18 cellular contexts compared by ENCODE assay signal in genomic region chr11:14872032-14872431, GRCh38. TPM values are rescaled to one million over a fixed set of nuclear protein-coding genes. Genes with fewer than 3 reads are reported as not detected.
A peak's percentile ranks its signal among the peaks of the same experiment; 100 is the strongest.
DNase-seq lines count a peak whose midpoint lies in the region; ATAC-seq, FAIRE-seq and TF ChIP-seq lines count a peak whose summit lies in the region.
"Had no signal": no experiment of that assay in that cellular context is flagged by ENCODE, and none has a peak within 500 bp of the region (broad histone marks: within the 10 kb centered on the region; RNA-seq: fewer than 3 reads in every experiment).

No MANE protein-coding gene starts in this region.

- H3K36me3 Mint-ChIP-seq in activated CD4-positive, alpha-beta T cell treated with anti-CD3 and anti-CD28 coated beads for 36 hours (ENCODE audit: low read depth), result peaks cover 37% of the 10 kb centered on the region
- peaks cover 51% of the 10 kb centered on the region for H3K36me3 Mint-ChIP-seq in CD4-positive, CD25-positive, alpha-beta regulatory T cell

- H3K27ac Mint-ChIP-seq in activated CD4-positive, alpha-beta T cell treated with anti-CD3 and anti-CD28 coated beads for 36 hours, result peak overlapping the region; percentile 70
- H3K27ac Mint-ChIP-seq in CD4-positive, CD25-positive, alpha-beta regulatory T cell, result peak overlapping the region in 2 of 3 donors; percentile 2 to 32
- H3K27ac Mint-ChIP-seq: HFFc6 had no signal

- H3K4me3 Mint-ChIP-seq in activated CD4-positive, alpha-beta T cell treated with anti-CD3 and anti-CD28 coated beads for 36 hours, result no peak overlapping the region
- H3K4me3 Mint-ChIP-seq in CD4-positive, CD25-positive, alpha-beta regulatory T cell, result no peak overlapping the region
- H3K4me3 Mint-ChIP-seq: HFFc6 had no signal

- no peaks in the 10 kb centered on the region for H3K4me1 ChIP-seq in CD4-positive, CD25-positive, alpha-beta regulatory T cell (ENCODE audit: control insufficient read depth, insufficient read depth, low read length, poor library complexity, severe bottlenecking)
- H3K4me1 ChIP-seq in K562 (replicated peaks in 1 of 2; ENCODE audit: control insufficient read depth in 2 of 2, insufficient read depth in 2 of 2, low read length in 2 of 2), result no peaks in the 10 kb centered on the region
- H3K4me1 ChIP-seq: BLaER1 treated with 17β-estradiol and CSF1 and Interleukin-3, amounts not matched to agents 10 nM and 100 nM had no signal

- no peak for DNase-seq in activated CD4-positive, alpha-beta T cell treated with anti-CD3 and anti-CD28 coated beads for 36 hours
- DNase-seq in activated CD4-positive, alpha-beta T cell treated with anti-CD3 and anti-CD28 coated beads for 1 hour, result no peak
- no peak for DNase-seq in CD4-positive, CD25-positive, alpha-beta regulatory T cell
- DNase-seq in SK-N-MC (ENCODE audit: low read depth, low spot score) (no peak), K562 (ENCODE audit: extremely low read depth in 1 of 4, low spot score in 3 of 4) (no peak), left ventricle myocardium superior (no peak), SW480 (ENCODE audit: low spot score) (no peak), EL (no peak)
- DNase-seq: HFFc6, NCI-H1048, NCI-H146, NCI-H2081, NCI-H510A treated with DMSO at 0.1 percent for 48 hours, NCI-H82, PC-9 had no signal

- no peak overlapping the region for H3K27ac ChIP-seq in CD4-positive, CD25-positive, alpha-beta regulatory T cell (ENCODE audit: insufficient read depth, low read length, poor library complexity, severe bottlenecking)
- peak overlapping the region; percentile 52 for H3K27ac ChIP-seq in SK-N-MC
- no peak overlapping the region for H3K27ac ChIP-seq in K562 (ENCODE audit: extremely low read depth, low read depth, low read length)
- H3K27ac ChIP-seq: BLaER1 treated with 17β-estradiol and CSF1 and Interleukin-3, amounts not matched to agents 10 nM and 100 nM; PC-9 had no signal

- H3K9me3 Mint-ChIP-seq in activated CD4-positive, alpha-beta T cell treated with anti-CD3 and anti-CD28 coated beads for 36 hours (ENCODE audit: low read depth), result no peaks in the 10 kb centered on the region
- H3K9me3 Mint-ChIP-seq in CD4-positive, CD25-positive, alpha-beta regulatory T cell, result peaks cover 0 to 2% (median 0%) of the 10 kb centered on the region in 7 donors
- H3K9me3 Mint-ChIP-seq: HFFc6 had no signal

- no peak overlapping the region for H3K4me3 ChIP-seq in CD4-positive, CD25-positive, alpha-beta regulatory T cell (ENCODE audit: low read depth, low read length)
- H3K4me3 ChIP-seq in SK-N-MC (no peak overlapping the region), K562 (no peak overlapping the region)
- H3K4me3 ChIP-seq: BLaER1 treated with 17β-estradiol and CSF1 and Interleukin-3, amounts not matched to agents 10 nM and 100 nM; PC-9 had no signal

- H3K36me3 ChIP-seq in CD4-positive, CD25-positive, alpha-beta regulatory T cell (ENCODE audit: control insufficient read depth, insufficient read depth, low read length), result peaks cover 71% of the 10 kb centered on the region
- H3K36me3 ChIP-seq in SK-N-MC (ENCODE audit: insufficient read depth, low read length) (peaks cover 7% of the 10 kb centered on the region; the same call in 1 of the 2 replicates), K562 (ENCODE audit: control insufficient read depth, insufficient read depth, low read length) (peaks cover 42% of the 10 kb centered on the region; the same call in 2 of the 3 replicates)

- POLR2A ChIA-PET in activated CD4-positive, alpha-beta T cell treated with anti-CD3 and anti-CD28 coated beads for 36 hours (lab: Charles Lee), result interaction anchor here (0.5 kb wide), 1 partner anchor 170 kb away, joined by 3 read pairs; no protein-coding TSS in a partner anchor
- POLR2A ChIA-PET in K562 (lab: Yijun Ruan, JAX), result interaction anchor here (1.2 to 1.4 kb wide), 2 partner anchors 12 to 19 kb away, joined by 3 to 8 read pairs; partner anchors contain the start of gene CYP2R1

- no peak overlapping the region for H3K4me2 ChIP-seq in K562 (ENCODE audit: insufficient read depth, low read length)
- H3K4me2 ChIP-seq: BLaER1 treated with 17β-estradiol and CSF1 and Interleukin-3, amounts not matched to agents 10 nM and 100 nM; PC-9 had no signal

- H4K20me1 ChIP-seq in K562 (replicated peaks; ENCODE audit: control insufficient read depth, insufficient read depth, low read length), result no peaks in the 10 kb centered on the region

- no peaks in the 10 kb centered on the region for H3K27me3 ChIP-seq in CD4-positive, CD25-positive, alpha-beta regulatory T cell (ENCODE audit: control insufficient read depth, insufficient read depth, low read length)
- H3K27me3 ChIP-seq in K562 (ENCODE audit: control insufficient read depth in 2 of 2, insufficient read depth in 2 of 2, low read length in 2 of 2), result no peaks in the 10 kb centered on the region
- H3K27me3 ChIP-seq: BLaER1 treated with 17β-estradiol and CSF1 and Interleukin-3, amounts not matched to agents 10 nM and 100 nM had no signal

- H2AFZ ChIP-seq in K562 (ENCODE audit: low read depth, low read length), result no peak overlapping the region
- H2AFZ ChIP-seq: PC-9 had no signal

- no peak for TF ChIP-seq CTCF in K562 (IDR thresholded peaks at IDR 0.05 in 2 of 3, conservative IDR thresholded peaks at IDR 0.05 in 1 of 3; ENCODE audit: insufficient read depth in 2 of 3, low read depth in 1 of 3, low read length in 3 of 3)

- no peak for FAIRE-seq in K562 (lab: Jason Lieb, UNC)
- FAIRE-seq: A204.1, H54 had no signal

- no peaks in the 10 kb centered on the region for H3K9me3 ChIP-seq in CD4-positive, CD25-positive, alpha-beta regulatory T cell (ENCODE audit: control insufficient read depth in 2 of 2, low read length in 2 of 2)
- no peaks in the 10 kb centered on the region for H3K9me3 ChIP-seq in SK-N-MC (ENCODE audit: low read depth, low read length)
- H3K9me3 ChIP-seq in K562 (replicated peaks; ENCODE audit: control insufficient read depth, insufficient read depth, low read depth, low read length), result no peaks in the 10 kb centered on the region
- H3K9me3 ChIP-seq: BLaER1 treated with 17β-estradiol and CSF1 and Interleukin-3, amounts not matched to agents 10 nM and 100 nM had no signal

- H3K79me2 ChIP-seq in K562 (ENCODE audit: control insufficient read depth, insufficient read depth, low read length), result no peaks in the 10 kb centered on the region

- intact Hi-C loops in activated CD4-positive, alpha-beta T cell treated with anti-CD3 and anti-CD28 coated beads for 36 hours (cut with DNase I, micrococcal nuclease), result no loop called here
- intact Hi-C loops in K562 (cut with micrococcal nuclease), result no loop called here
- intact Hi-C loops in left ventricle myocardium superior (cut with micrococcal nuclease), result no loop called here

- H3K27me3 Mint-ChIP-seq in activated CD4-positive, alpha-beta T cell treated with anti-CD3 and anti-CD28 coated beads for 36 hours, result no peaks in the 10 kb centered on the region
- H3K27me3 Mint-ChIP-seq in CD4-positive, CD25-positive, alpha-beta regulatory T cell, result no peaks in the 10 kb centered on the region

- in situ Hi-C loops in K562 (cut with MboI), result no loop called here

- CTCF ChIA-PET in activated CD4-positive, alpha-beta T cell treated with anti-CD3 and anti-CD28 coated beads for 36 hours (lab: Charles Lee), result interaction anchor here (1.6 kb wide), 1 partner anchor 36 kb away, joined by 4 read pairs; no protein-coding TSS in a partner anchor
- CTCF ChIA-PET in K562 (lab: Yijun Ruan, JAX; ENCODE audit: low intra/inter-chr PET ratio), result no interaction called here

- TF ChIP-seq EP300 in K562 (IDR thresholded peaks at IDR 0.05; ENCODE audit: low read length), result no peak

- H3K9me1 ChIP-seq in K562 (ENCODE audit: control insufficient read depth, insufficient read depth, low read length), result no peaks in the 10 kb centered on the region

- no peak for TF ChIP-seq RAD21 in K562 (CRISPR knock-in tag; conservative IDR thresholded peaks at IDR 0.05 in 1 of 2, IDR thresholded peaks at IDR 0.05 in 1 of 2)

- TF ChIP-seq POLR2A in K562 (conservative IDR thresholded peaks at IDR 0.05), result no peak

- H3K9ac ChIP-seq in SK-N-MC (ENCODE audit: insufficient read length) (no peak overlapping the region), K562 (ENCODE audit: insufficient read depth in 1 of 2, low read depth in 2 of 2, low read length in 2 of 2) (no peak overlapping the region)
- H3K9ac ChIP-seq: BLaER1 treated with 17β-estradiol and CSF1 and Interleukin-3, amounts not matched to agents 10 nM and 100 nM had no signal

- H3K4me1 Mint-ChIP-seq in activated CD4-positive, alpha-beta T cell treated with anti-CD3 and anti-CD28 coated beads for 36 hours, result peaks cover 19% of the 10 kb centered on the region
- H3K4me1 Mint-ChIP-seq in CD4-positive, CD25-positive, alpha-beta regulatory T cell, result peaks cover 6 to 20% (median 16%) of the 10 kb centered on the region in 4 donors

- no TSS peak for BruUV-seq in K562 (replicated peaks; lab: Mats Ljungman, UMichigan)

- peak; percentile 91 for ATAC-seq in activated CD4-positive, alpha-beta T cell treated with anti-CD3 and anti-CD28 coated beads for 36 hours
- no peak for ATAC-seq in CD4-positive, CD25-positive, alpha-beta regulatory T cell (ENCODE audit: low read depth in 2 of 2)
- peak; percentile 28; the same call in 2 of the 3 replicates for ATAC-seq in K562
- no peak for ATAC-seq in left ventricle myocardium superior

TF ChIP-seq in K562, 482 proteins besides CTCF, POLR2A, EP300 and RAD21 (continues in another document):
- TF ChIP-seq MAZ (CRISPR knock-in tag; conservative IDR thresholded peaks at IDR 0.05 in 1 of 2, IDR thresholded peaks at IDR 0.05 in 1 of 2), result no peak

RNA-seq across cellular contexts. Expression of gene CYP2R1, which starts 20.0 kb away (rescaled TPM):
- 10 to 100 TPM; 13.1 to 14.8 TPM for total RNA-seq in activated CD4-positive, alpha-beta T cell treated with anti-CD3 and anti-CD28 coated beads for 36 hours
- total RNA-seq in CD4-positive, CD25-positive, alpha-beta regulatory T cell, result 18.2 TPM
- polyA plus RNA-seq in CD4-positive, CD25-positive, alpha-beta regulatory T cell, result 10 to 100 TPM; 12.9 to 20.0 (median 14.9) TPM
- 23.4 and 40.6 TPM in 2 replicates for total RNA-seq in K562 (2011; cell fraction: chromatin; rRNA removed; ENCODE audit: low replicate concordance)
- 10.8 and 19.5 TPM in 2 replicates for total RNA-seq in K562 (2011; cell fraction: nucleolus; rRNA removed)
- 34.5 and 48.2 TPM in 2 replicates for total RNA-seq in K562 (2011; cell fraction: nucleoplasm; rRNA removed)
- total RNA-seq in K562 (2014; rRNA removed) (17.7 and 19.4 TPM in 2 replicates), K562 (2014; rRNA removed; fragmentation: Illumina TruSeq; extraction: Trizol) (32.3 and 43.3 TPM in 2 replicates), K562 (2015; rRNA removed; fragmentation: Illumina TruSeq; extraction: Trizol) (15.9 and 20.8 TPM in 2 replicates), K562 (2021) (19.7 and 20.1 TPM in 2 replicates), left ventricle myocardium superior (6.2 TPM)
- polyA plus RNA-seq in K562 (2011; rRNA removed) (39.3 and 40.5 TPM in 2 replicates), K562 (2014; fragmentation: Illumina TruSeq; extraction: Trizol) (33.2 and 37.2 TPM in 2 replicates), K562 (2014; fragmentation: Nextera tagmentation; extraction: Ambion mirVana) (10 to 100 TPM; 26.6 to 29.4 TPM), K562 (2014; rRNA removed) (34.5 and 38.0 TPM in 2 replicates)
- polyA plus RNA-seq in K562 (2011; cell fraction: cytosol; rRNA removed), result 9.3 and 15.6 TPM in 2 replicates
- polyA plus RNA-seq in K562 (2011; cell fraction: nucleus; rRNA removed), result 60.3 and 78.0 TPM in 2 replicates
- 20.4 and 69.1 TPM in 2 replicates for polyA plus RNA-seq in K562 (2012)
- polyA minus RNA-seq in K562 (2011; rRNA and poly(A)+ RNA removed), result 27.4 and 32.5 TPM in 2 replicates
- 7.4 and 12.8 TPM in 2 replicates for polyA minus RNA-seq in K562 (2011; cell fraction: cytosol; rRNA and poly(A)+ RNA removed)
- 24.2 and 39.0 TPM in 2 replicates for polyA minus RNA-seq in K562 (2011; cell fraction: nucleus; rRNA and poly(A)+ RNA removed)

Comparison
In these comparisons a context has a peak if more than half of its experiments do, and no peak if none do; other contexts are left out.
1. ATAC-seq: peak in activated CD4-positive, alpha-beta T cell treated with anti-CD3 and anti-CD28 coated beads for 36 hours (single experiment) and K562 (single experiment); none in CD4-positive, CD25-positive, alpha-beta regulatory T cell (0 of 2) and left ventricle myocardium superior (single experiment).